Comparison of ENCODE assay signal across 10 cellular contexts in genomic region chr6:166830185-166830890, GRCh38.
DNase-seq lines count a peak whose midpoint lies in the region; ATAC-seq and TF ChIP-seq lines count a peak whose summit lies in the region.
"Had no signal": no experiment of that assay in that cellular context is flagged by ENCODE, and none has a peak within 500 bp of the region (broad histone marks: within the 10 kb centered on the region; RNA-seq: fewer than 3 reads in every experiment).

No MANE protein-coding gene starts in this region.

- H3K4me1 ChIP-seq in colonic mucosa = no peaks in the 10 kb centered on the region

- no peaks in the 10 kb centered on the region for H3K9me3 ChIP-seq in colonic mucosa
- H3K9me3 ChIP-seq in WERI-Rb-1 (ENCODE audit: severe bottlenecking) = no peaks in the 10 kb centered on the region
- H3K9me3 ChIP-seq: neutrophil had no signal

- H3K27me3 ChIP-seq in colonic mucosa = no peaks in the 10 kb centered on the region
- H3K27me3 ChIP-seq in WERI-Rb-1 (ENCODE audit: insufficient read depth, low read depth, severe bottlenecking) = no peaks in the 10 kb centered on the region
- H3K27me3 ChIP-seq: neutrophil had no signal

- no peak overlapping the region for H3K27ac ChIP-seq in colonic mucosa
- H3K27ac ChIP-seq in WERI-Rb-1 = no peak overlapping the region
- H3K27ac ChIP-seq: neutrophil had no signal

- peaks cover 31% of the 10 kb centered on the region for H3K4me1 Mint-ChIP-seq in dendritic cell treated with granulocyte-macrophage colony-stimulating factor and Interleukin-4, amounts not matched to agents 40 ng/mL and 50 ng/mL, for 4 days (ENCODE audit: low read depth)

- H3K4me3 ChIP-seq in colonic mucosa = no peak overlapping the region
- no peak overlapping the region for H3K4me3 ChIP-seq in WERI-Rb-1 (ENCODE audit: low read depth, low read length)

- DNase-seq in GM20000 (ENCODE audit: low spot score) (peak; percentile 81), colonic mucosa (no peak), left cardiac atrium (no peak), WERI-Rb-1 (no peak), kidney glomerular epithelial cell (lab: John Stamatoyannopoulos, UW) (no peak)
- DNase-seq: NCI-H345 had no signal

- peak overlapping the region; percentile 43 for H3K4me3 Mint-ChIP-seq in dendritic cell treated with granulocyte-macrophage colony-stimulating factor and Interleukin-4, amounts not matched to agents 40 ng/mL and 50 ng/mL, for 4 days

- H3K36me3 ChIP-seq in colonic mucosa (no peaks in the 10 kb centered on the region), WERI-Rb-1 (no peaks in the 10 kb centered on the region)
- H3K36me3 ChIP-seq: neutrophil had no signal

- intact Hi-C loops in dendritic cell treated with granulocyte-macrophage colony-stimulating factor and Interleukin-4, amounts not matched to agents 40 ng/mL and 50 ng/mL, for 4 days (cut with micrococcal nuclease) = no loop called here
- intact Hi-C loops in colonic mucosa (cut with DNase I) (no loop called here), left cardiac atrium (cut with DNase I) (no loop called here)

- H3K27me3 Mint-ChIP-seq in dendritic cell treated with granulocyte-macrophage colony-stimulating factor and Interleukin-4, amounts not matched to agents 40 ng/mL and 50 ng/mL, for 4 days = peaks cover 1% of the 10 kb centered on the region

- peak overlapping the region; percentile 90 for H3K27ac Mint-ChIP-seq in dendritic cell treated with granulocyte-macrophage colony-stimulating factor and Interleukin-4, amounts not matched to agents 40 ng/mL and 50 ng/mL, for 4 days

- peaks cover 16% of the 10 kb centered on the region for H3K9me3 Mint-ChIP-seq in dendritic cell treated with granulocyte-macrophage colony-stimulating factor and Interleukin-4, amounts not matched to agents 40 ng/mL and 50 ng/mL, for 4 days

- no peak overlapping the region for H3K9ac ChIP-seq in colonic mucosa (ENCODE audit: low read depth in 2 of 2, low read length in 2 of 2)

- no peak for TF ChIP-seq CTCF in GM20000 (IDR thresholded peaks at IDR 0.05; ENCODE audit: extremely low read depth, missing control alignments)
- no peak for TF ChIP-seq CTCF in colonic mucosa (IDR thresholded peaks at IDR 0.05)
- no peak for TF ChIP-seq CTCF in WERI-Rb-1 (IDR thresholded peaks at IDR 0.05; ENCODE audit: low read depth, low read length)

- ATAC-seq in GM18517 (IDR thresholded peaks at IDR 0.05; ENCODE audit: unreplicated experiment) (peak; percentile 96), HG03196 (IDR thresholded peaks at IDR 0.05; ENCODE audit: unreplicated experiment) (peak; percentile 91), left cardiac atrium (no peak)

- H3K36me3 Mint-ChIP-seq in dendritic cell treated with granulocyte-macrophage colony-stimulating factor and Interleukin-4, amounts not matched to agents 40 ng/mL and 50 ng/mL, for 4 days (ENCODE audit: low read depth) = no peaks in the 10 kb centered on the region

Comparison
In these comparisons a context has a peak if more than half of its experiments do, and no peak if none do; other contexts are left out.
1. ATAC-seq: peak in GM18517 (single experiment) and HG03196 (single experiment); none in left cardiac atrium (0 of 2).